ENCODE assay signal across 1 cellular context in the genomic region with DNA sequence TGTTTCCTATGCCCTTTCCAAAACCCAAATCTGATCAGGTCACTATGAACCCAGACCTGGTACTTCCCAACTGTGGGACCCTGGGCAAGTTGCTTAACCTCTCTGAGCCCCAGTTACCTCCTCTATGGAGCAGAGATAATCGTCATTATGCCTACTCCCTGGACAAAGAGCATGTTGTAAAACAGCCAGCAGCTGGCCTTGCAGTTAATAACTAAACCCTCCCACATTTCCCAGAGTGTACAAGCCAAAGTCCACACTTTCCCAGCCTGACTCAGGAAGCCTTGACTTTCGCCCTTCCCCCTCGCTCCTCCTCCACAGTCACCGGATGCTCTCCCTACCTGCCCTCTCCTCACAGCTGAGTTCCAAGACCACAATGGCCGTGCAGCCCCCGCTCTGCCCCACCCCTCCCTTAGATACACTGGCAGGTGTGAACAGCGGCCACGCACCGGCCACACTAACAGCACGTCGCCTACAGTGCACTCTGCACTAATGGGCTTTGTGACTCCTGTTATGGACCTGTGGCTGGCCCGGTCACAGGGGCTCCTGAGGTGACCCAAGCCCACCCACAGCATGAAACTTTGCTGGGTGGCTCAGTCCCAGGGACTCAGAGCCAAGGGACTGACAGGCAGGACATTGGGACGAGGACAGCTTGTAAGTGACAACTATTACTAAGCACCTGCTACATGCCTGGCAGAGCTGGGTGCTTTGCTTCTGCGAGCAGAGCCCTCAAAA.
TF ChIP-seq lines count a peak whose summit lies in the region.

No MANE protein-coding gene starts in this region.

TF ChIP-seq in HepG2, 621 proteins besides CTCF, POLR2A, EP300 and RAD21 (continued from another document and continues in another):
- TF ChIP-seq, protein P1, sequence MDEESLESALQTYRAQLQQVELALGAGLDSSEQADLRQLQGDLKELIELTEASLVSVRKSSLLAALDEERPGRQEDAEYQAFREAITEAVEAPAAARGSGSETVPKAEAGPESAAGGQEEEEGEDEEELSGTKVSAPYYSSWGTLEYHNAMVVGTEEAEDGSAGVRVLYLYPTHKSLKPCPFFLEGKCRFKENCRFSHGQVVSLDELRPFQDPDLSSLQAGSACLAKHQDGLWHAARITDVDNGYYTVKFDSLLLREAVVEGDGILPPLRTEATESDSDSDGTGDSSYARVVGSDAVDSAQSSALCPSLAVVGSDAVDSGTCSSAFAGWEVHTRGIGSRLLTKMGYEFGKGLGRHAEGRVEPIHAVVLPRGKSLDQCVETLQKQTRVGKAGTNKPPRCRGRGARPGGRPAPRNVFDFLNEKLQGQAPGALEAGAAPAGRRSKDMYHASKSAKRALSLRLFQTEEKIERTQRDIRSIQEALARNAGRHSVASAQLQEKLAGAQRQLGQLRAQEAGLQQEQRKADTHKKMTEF (CRISPR knock-in tag; IDR thresholded peaks at IDR 0.05) = peak; percentile 96
- TF ChIP-seq HMG20B (CRISPR knock-in tag; conservative IDR thresholded peaks at IDR 0.05) (peak; percentile 89), ZSCAN21 (CRISPR knock-in tag; IDR thresholded peaks at IDR 0.05; ENCODE audit: borderline replicate concordance) (peak; percentile 92), TCF7L2 (IDR thresholded peaks at IDR 0.05; ENCODE audit: low read depth, low read length) (no peak), ZNF101 (CRISPR knock-in tag; IDR thresholded peaks at IDR 0.05; ENCODE audit: borderline replicate concordance, low read depth) (peak; percentile 89; the same call in 1 of the 2 replicates), ZNF230 (CRISPR knock-in tag; IDR thresholded peaks at IDR 0.05) (peak; percentile 96), NRL (CRISPR knock-in tag; IDR thresholded peaks at IDR 0.05; ENCODE audit: borderline replicate concordance) (peak; percentile 79), MXD4 (CRISPR knock-in tag; IDR thresholded peaks at IDR 0.05) (peak; percentile 76; the same call in 1 of the 2 replicates), ADNP (CRISPR knock-in tag; IDR thresholded peaks at IDR 0.05) (no peak), PHB2 (IDR thresholded peaks at IDR 0.05; ENCODE audit: partially characterized antibody) (no peak), ZNF598 (CRISPR knock-in tag; IDR thresholded peaks at IDR 0.05; ENCODE audit: borderline replicate concordance) (peak; percentile 60; the same call in 1 of the 2 replicates), SRSF9 (IDR thresholded peaks at IDR 0.05; ENCODE audit: borderline replicate concordance, insufficient read depth, low read depth, low read length, poor library complexity, severe bottlenecking) (no peak), ATF7 (IDR thresholded peaks at IDR 0.05) (peak; percentile 53), ATF7 (CRISPR knock-in tag; IDR thresholded peaks at IDR 0.05) (peak; percentile 88; the same call in 1 of the 2 replicates), ZNF337 (CRISPR knock-in tag; IDR thresholded peaks at IDR 0.05; ENCODE audit: borderline replicate concordance, low read depth) (peak; percentile 59; the same call in 1 of the 2 replicates), ZNF792 (CRISPR knock-in tag; IDR thresholded peaks at IDR 0.05) (peak; percentile 91), ERF (CRISPR knock-in tag; IDR thresholded peaks at IDR 0.05) (peak; percentile 99), KLF16 (CRISPR knock-in tag; IDR thresholded peaks at IDR 0.05) (peak in 1 of 2 experiments; percentile 89; a peak in 3 of 4 replicates), ZMYM2 (CRISPR knock-in tag; IDR thresholded peaks at IDR 0.05) (no peak; the same call in 1 of the 2 replicates), SETDB1 (CRISPR knock-in tag; IDR thresholded peaks at IDR 0.05; ENCODE audit: borderline replicate concordance) (no peak), RORA (CRISPR knock-in tag; IDR thresholded peaks at IDR 0.05) (no peak), REL (CRISPR knock-in tag; conservative IDR thresholded peaks at IDR 0.05) (peak; percentile 79; the same call in 1 of the 2 replicates), BRD4 (CRISPR knock-in tag; IDR thresholded peaks at IDR 0.05) (peak; percentile 76; the same call in 1 of the 2 replicates), CREM (IDR thresholded peaks at IDR 0.05) (peak; percentile 84), CREM (CRISPR knock-in tag; IDR thresholded peaks at IDR 0.05) (no peak), SCMH1 (CRISPR knock-in tag; IDR thresholded peaks at IDR 0.05; ENCODE audit: borderline replicate concordance) (no peak), FOXK1 (CRISPR knock-in tag; IDR thresholded peaks at IDR 0.05; ENCODE audit: borderline replicate concordance, low read depth) (peak; percentile 84; the same call in 1 of the 2 replicates), ZBTB38 (CRISPR knock-in tag; IDR thresholded peaks at IDR 0.05) (peak; percentile 95; the same call in 1 of the 2 replicates), FOXA3 (CRISPR knock-in tag; IDR thresholded peaks at IDR 0.05) (peak; percentile 96), NFE2 (CRISPR knock-in tag; IDR thresholded peaks at IDR 0.05) (no peak), NFIC (IDR thresholded peaks at IDR 0.05; ENCODE audit: low read length) (no peak; the same call in 1 of the 2 replicates), NR2F2 (IDR thresholded peaks at IDR 0.05; ENCODE audit: borderline replicate concordance, low read depth) (peak; percentile 66; the same call in 1 of the 2 replicates), MYC (CRISPR knock-in tag; IDR thresholded peaks at IDR 0.05; ENCODE audit: borderline replicate concordance) (peak; percentile 90; the same call in 1 of the 2 replicates), ZNF20 (CRISPR knock-in tag; IDR thresholded peaks at IDR 0.05) (no peak), ZNF879 (CRISPR knock-in tag; IDR thresholded peaks at IDR 0.05) (peak; percentile 77; the same call in 1 of the 2 replicates), ZFP36L1 (CRISPR knock-in tag; IDR thresholded peaks at IDR 0.05) (peak; percentile 99), ARID2 (CRISPR knock-in tag; IDR thresholded peaks at IDR 0.05; ENCODE audit: borderline replicate concordance) (no peak), ZEB1 (IDR thresholded peaks at IDR 0.05; ENCODE audit: insufficient replicate concordance, low read depth) (peak; percentile 96), ZNF724P (CRISPR knock-in tag; IDR thresholded peaks at IDR 0.05; ENCODE audit: borderline replicate concordance) (peak; percentile 93)
- TF ChIP-seq, protein P2, sequence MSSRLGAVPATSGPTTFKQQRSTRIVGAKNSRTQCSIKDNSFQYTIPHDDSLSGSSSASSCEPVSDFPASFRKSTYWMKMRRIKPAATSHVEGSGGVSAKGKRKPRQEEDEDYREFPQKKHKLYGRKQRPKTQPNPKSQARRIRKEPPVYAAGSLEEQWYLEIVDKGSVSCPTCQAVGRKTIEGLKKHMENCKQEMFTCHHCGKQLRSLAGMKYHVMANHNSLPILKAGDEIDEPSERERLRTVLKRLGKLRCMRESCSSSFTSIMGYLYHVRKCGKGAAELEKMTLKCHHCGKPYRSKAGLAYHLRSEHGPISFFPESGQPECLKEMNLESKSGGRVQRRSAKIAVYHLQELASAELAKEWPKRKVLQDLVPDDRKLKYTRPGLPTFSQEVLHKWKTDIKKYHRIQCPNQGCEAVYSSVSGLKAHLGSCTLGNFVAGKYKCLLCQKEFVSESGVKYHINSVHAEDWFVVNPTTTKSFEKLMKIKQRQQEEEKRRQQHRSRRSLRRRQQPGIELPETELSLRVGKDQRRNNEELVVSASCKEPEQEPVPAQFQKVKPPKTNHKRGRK (CRISPR knock-in tag; IDR thresholded peaks at IDR 0.05) = no peak
- TF ChIP-seq, protein P3, sequence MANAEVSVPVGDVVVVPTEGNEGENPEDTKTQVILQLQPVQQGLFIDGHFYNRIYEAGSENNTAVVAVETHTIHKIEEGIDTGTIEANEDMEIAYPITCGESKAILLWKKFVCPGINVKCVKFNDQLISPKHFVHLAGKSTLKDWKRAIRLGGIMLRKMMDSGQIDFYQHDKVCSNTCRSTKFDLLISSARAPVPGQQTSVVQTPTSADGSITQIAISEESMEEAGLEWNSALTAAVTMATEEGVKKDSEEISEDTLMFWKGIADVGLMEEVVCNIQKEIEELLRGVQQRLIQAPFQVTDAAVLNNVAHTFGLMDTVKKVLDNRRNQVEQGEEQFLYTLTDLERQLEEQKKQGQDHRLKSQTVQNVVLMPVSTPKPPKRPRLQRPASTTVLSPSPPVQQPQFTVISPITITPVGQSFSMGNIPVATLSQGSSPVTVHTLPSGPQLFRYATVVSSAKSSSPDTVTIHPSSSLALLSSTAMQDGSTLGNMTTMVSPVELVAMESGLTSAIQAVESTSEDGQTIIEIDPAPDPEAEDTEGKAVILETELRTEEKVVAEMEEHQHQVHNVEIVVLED (CRISPR knock-in tag; IDR thresholded peaks at IDR 0.05; ENCODE audit: borderline replicate concordance) = peak; percentile 84
- TF ChIP-seq, protein P4, sequence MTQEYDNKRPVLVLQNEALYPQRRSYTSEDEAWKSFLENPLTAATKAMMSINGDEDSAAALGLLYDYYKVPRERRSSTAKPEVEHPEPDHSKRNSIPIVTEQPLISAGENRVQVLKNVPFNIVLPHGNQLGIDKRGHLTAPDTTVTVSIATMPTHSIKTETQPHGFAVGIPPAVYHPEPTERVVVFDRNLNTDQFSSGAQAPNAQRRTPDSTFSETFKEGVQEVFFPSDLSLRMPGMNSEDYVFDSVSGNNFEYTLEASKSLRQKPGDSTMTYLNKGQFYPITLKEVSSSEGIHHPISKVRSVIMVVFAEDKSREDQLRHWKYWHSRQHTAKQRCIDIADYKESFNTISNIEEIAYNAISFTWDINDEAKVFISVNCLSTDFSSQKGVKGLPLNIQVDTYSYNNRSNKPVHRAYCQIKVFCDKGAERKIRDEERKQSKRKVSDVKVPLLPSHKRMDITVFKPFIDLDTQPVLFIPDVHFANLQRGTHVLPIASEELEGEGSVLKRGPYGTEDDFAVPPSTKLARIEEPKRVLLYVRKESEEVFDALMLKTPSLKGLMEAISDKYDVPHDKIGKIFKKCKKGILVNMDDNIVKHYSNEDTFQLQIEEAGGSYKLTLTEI (CRISPR knock-in tag; conservative IDR thresholded peaks at IDR 0.05) = no peak
- TF ChIP-seq, protein P5, sequence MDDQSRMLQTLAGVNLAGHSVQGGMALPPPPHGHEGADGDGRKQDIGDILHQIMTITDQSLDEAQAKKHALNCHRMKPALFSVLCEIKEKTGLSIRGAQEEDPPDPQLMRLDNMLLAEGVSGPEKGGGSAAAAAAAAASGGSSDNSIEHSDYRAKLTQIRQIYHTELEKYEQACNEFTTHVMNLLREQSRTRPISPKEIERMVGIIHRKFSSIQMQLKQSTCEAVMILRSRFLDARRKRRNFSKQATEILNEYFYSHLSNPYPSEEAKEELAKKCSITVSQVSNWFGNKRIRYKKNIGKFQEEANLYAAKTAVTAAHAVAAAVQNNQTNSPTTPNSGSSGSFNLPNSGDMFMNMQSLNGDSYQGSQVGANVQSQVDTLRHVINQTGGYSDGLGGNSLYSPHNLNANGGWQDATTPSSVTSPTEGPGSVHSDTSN (CRISPR knock-in tag; IDR thresholded peaks at IDR 0.05; ENCODE audit: borderline replicate concordance) = no peak
- TF ChIP-seq, protein P6, sequence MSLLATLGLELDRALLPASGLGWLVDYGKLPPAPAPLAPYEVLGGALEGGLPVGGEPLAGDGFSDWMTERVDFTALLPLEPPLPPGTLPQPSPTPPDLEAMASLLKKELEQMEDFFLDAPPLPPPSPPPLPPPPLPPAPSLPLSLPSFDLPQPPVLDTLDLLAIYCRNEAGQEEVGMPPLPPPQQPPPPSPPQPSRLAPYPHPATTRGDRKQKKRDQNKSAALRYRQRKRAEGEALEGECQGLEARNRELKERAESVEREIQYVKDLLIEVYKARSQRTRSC (CRISPR knock-in tag; IDR thresholded peaks at IDR 0.05; ENCODE audit: low read depth) = peak; percentile 88; the same call in 1 of the 2 replicates
- TF ChIP-seq, protein P7, sequence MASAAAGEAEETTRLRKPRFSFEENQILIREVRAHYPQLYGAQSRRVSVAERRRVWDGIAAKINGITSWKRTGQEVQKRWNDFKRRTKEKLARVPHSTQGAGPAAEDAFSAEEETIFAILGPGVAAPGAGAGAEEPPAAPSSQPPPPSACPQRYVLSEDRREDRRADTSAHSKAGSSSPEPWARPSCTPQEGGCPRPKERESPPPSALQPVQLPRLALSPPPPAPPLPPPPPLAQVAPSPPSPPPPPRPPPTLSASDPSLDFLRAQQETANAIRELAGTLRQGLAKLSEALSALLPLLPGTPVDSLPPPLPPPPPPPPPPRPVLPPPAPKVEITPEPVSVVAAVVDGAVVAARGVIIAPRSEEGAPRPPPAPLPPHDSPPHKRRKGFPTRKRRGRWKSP (CRISPR knock-in tag; IDR thresholded peaks at IDR 0.05) = peak; percentile 93; the same call in 1 of the 2 replicates
- TF ChIP-seq, protein P8, sequence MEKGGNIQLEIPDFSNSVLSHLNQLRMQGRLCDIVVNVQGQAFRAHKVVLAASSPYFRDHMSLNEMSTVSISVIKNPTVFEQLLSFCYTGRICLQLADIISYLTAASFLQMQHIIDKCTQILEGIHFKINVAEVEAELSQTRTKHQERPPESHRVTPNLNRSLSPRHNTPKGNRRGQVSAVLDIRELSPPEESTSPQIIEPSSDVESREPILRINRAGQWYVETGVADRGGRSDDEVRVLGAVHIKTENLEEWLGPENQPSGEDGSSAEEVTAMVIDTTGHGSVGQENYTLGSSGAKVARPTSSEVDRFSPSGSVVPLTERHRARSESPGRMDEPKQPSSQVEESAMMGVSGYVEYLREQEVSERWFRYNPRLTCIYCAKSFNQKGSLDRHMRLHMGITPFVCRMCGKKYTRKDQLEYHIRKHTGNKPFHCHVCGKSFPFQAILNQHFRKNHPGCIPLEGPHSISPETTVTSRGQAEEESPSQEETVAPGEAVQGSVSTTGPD (CRISPR knock-in tag; IDR thresholded peaks at IDR 0.05) = 0 out of 2 replicates have a peak, but pooled peaks have one; percentile 68
- TF ChIP-seq, protein P9, sequence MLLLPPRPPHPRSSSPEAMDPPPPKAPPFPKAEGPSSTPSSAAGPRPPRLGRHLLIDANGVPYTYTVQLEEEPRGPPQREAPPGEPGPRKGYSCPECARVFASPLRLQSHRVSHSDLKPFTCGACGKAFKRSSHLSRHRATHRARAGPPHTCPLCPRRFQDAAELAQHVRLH (CRISPR knock-in tag; IDR thresholded peaks at IDR 0.05; ENCODE audit: borderline replicate concordance, low read depth) = peak; percentile 98
- TF ChIP-seq, protein P10, sequence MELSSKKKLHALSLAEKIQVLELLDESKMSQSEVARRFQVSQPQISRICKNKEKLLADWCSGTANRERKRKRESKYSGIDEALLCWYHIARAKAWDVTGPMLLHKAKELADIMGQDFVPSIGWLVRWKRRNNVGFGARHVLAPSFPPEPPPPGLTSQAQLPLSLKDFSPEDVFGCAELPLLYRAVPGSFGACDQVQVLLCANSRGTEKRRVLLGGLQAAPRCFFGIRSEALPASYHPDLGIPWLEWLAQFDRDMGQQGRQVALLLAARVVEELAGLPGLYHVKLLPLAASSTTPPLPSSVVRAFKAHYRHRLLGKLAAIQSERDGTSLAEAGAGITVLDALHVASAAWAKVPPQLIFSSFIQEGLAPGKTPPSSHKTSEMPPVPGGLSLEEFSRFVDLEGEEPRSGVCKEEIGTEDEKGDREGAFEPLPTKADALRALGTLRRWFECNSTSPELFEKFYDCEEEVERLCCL (CRISPR knock-in tag; IDR thresholded peaks at IDR 0.05; ENCODE audit: borderline replicate concordance) = no peak; the same call in 1 of the 2 replicates
